9 cellular contexts compared by ENCODE assay signal in genomic region chr2:237572021-237572741, GRCh38. TPM values are rescaled to one million over a fixed set of nuclear protein-coding genes. Genes with fewer than 3 reads are reported as not detected.
DNase-seq lines count a peak whose midpoint lies in the region; ATAC-seq and TF ChIP-seq lines count a peak whose summit lies in the region.
"Had no signal": no experiment of that assay in that cellular context is flagged by ENCODE, and none has a peak within 500 bp of the region (broad histone marks: within the 10 kb centered on the region; RNA-seq: fewer than 3 reads in every experiment).

No MANE protein-coding gene starts in this region.

- H3K4me3 ChIP-seq in right atrium auricular region = no peak overlapping the region

- H3K27ac ChIP-seq in right atrium auricular region = no peak overlapping the region

- ATAC-seq in T-helper 17 cell (peak; percentile 96), GM18517 (IDR thresholded peaks at IDR 0.05; ENCODE audit: unreplicated experiment) (no peak)

- H3K27ac Mint-ChIP-seq in HFFc6 (peak overlapping the region; percentile 73), T-helper 17 cell (no peak overlapping the region)

- H3K36me3 Mint-ChIP-seq in HFFc6 (ENCODE audit: low read depth) (no peaks in the 10 kb centered on the region), T-helper 17 cell (ENCODE audit: low read depth) (no peaks in the 10 kb centered on the region)

- peaks cover 0 to 5% of the 10 kb centered on the region in 2 donors for H3K4me1 ChIP-seq in right atrium auricular region

- H3K4me1 Mint-ChIP-seq in HFFc6 (ENCODE audit: low read depth) (peaks cover 13% of the 10 kb centered on the region), T-helper 17 cell (peaks cover 5% of the 10 kb centered on the region)

- H3K4me3 Mint-ChIP-seq in HFFc6 (peak overlapping the region; percentile 76), T-helper 17 cell (no peak overlapping the region)

- H3K27me3 ChIP-seq in right atrium auricular region = no peaks in the 10 kb centered on the region

- peak; percentile 99 for TF ChIP-seq CTCF in HFFc6 (IDR thresholded peaks at IDR 0.05)
- peak; percentile 93 to 99 for TF ChIP-seq CTCF in right atrium auricular region (IDR thresholded peaks at IDR 0.05)

- peaks cover 4% of the 10 kb centered on the region for H3K27me3 Mint-ChIP-seq in HFFc6 (ENCODE audit: insufficient read depth)
- H3K27me3 Mint-ChIP-seq in T-helper 17 cell = peaks cover 47% of the 10 kb centered on the region

- DNase-seq in GF-D8 (lab: John Stamatoyannopoulos, UW) (peak; percentile 34), HFFc6 (peak; percentile 91), NCI-H1436 treated with DMSO at 0.1 percent for 48 hours (lab: John Stamatoyannopoulos, UW) (peak; percentile 36), T-helper 17 cell (peak; percentile 65 to 86 (median 75)), amniotic stem cell (lab: John Stamatoyannopoulos, UW) (peak; percentile 88), right atrium auricular region (ENCODE audit: low spot score) (peak; percentile 90), retina (peak; percentile 91)

- H3K9me3 Mint-ChIP-seq in HFFc6 = no peaks in the 10 kb centered on the region

- H3K9me3 ChIP-seq in T-helper 17 cell (ENCODE audit: control insufficient read depth, low read length, poor library complexity, severe bottlenecking) (no peaks in the 10 kb centered on the region), right atrium auricular region (no peaks in the 10 kb centered on the region)

- no peaks in the 10 kb centered on the region for H3K36me3 ChIP-seq in right atrium auricular region

RNA-seq across cellular contexts. Expression of gene PRLH, which starts 5.8 kb away (rescaled TPM):
- total RNA-seq in HFFc6 (2021; fragmentation: NEBNext Ultra II Directional; extraction: Animal tissue kit (Norgen Biotek cat#: 25700)) = not detected
- not detected for total RNA-seq in T-helper 17 cell
- not detected for total RNA-seq in right atrium auricular region
- total RNA-seq: urinary bladder had no signal

RNA-seq across cellular contexts. Expression of gene RAB17, which starts 18.4 kb away (rescaled TPM):
- under 1 TPM in 4 of 6 experiments, not detected in 2; 0.13 to 0.36 (median 0.25) TPM for total RNA-seq in HFFc6 (2021; fragmentation: NEBNext Ultra II Directional; extraction: Animal tissue kit (Norgen Biotek cat#: 25700))
- total RNA-seq in T-helper 17 cell (not detected), right atrium auricular region (1 to 10 TPM; 1.0 to 4.5 TPM)

RNA-seq across cellular contexts. Expression of gene LRRFIP1, which starts 55.2 kb away (rescaled TPM):
- total RNA-seq in HFFc6 (2021; fragmentation: NEBNext Ultra II Directional; extraction: Animal tissue kit (Norgen Biotek cat#: 25700)) = 100 to 1,000 TPM in 4 of 6 experiments, 10 to 100 TPM in 2; 90.6 to 107 (median 102) TPM
- total RNA-seq in T-helper 17 cell (100 to 1,000 TPM; 175 to 225 TPM), right atrium auricular region (10 to 100 TPM; 71.2 to 88.5 TPM)

Comparison
In these comparisons a context has a peak if more than half of its experiments do, and no peak if none do; other contexts are left out.
1. DNase-seq: peak in every context shown above with its lines; median percentile 91 in HFFc6; 91 in retina; 90 in right atrium auricular region; 88 in amniotic stem cell; 75 in T-helper 17 cell; 36 in NCI-H1436 treated with DMSO at 0.1 percent for 48 hours; 34 in GF-D8.